Comparison of ENCODE assay signal across 8 cellular contexts in the genomic region with DNA sequence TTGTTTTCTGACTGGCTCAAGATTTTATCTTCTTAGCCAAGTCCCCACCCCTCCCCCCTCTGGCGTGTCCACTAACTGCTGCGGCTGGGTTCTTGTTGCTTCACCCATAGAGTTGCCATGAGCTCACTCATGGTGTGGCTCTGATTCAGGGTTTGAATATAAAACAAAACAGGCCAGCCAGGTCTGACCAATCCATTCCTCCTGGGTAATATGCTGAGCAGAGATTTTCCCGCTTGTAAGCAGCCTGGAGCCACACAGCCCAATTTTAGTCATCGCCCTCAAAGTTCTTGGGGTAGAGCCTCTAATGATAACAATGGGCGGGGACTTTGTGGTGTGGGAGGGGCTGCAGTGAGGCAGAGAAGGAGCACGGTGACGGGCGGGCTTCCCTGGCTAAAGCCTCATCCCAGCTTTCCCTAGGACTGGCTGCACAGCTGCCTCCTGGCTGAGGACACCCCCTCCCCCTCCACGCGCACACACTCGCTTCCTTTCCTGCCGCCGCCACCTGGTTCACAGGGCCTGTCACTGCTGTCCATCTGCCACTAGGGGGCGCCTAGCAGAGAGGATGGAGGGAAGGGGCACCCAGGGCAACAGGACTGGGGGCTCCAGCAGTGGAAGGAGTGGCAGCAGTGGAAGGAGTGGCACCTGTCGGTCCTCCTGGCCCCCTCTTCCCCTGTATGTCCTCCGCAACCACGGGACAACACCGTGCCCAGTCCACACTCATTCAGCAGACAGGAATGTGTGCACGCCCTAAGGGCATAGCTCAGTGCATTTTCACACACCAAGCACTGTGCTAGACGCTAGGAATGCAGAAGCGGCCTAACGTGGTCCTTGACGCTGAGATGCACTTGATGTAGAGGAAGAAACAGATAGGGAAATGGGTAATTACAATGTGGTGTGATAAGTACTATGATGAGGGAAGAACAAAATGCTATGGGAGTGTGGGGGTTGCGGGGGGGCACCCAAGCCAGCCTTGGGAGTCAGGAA. TPM values are rescaled to one million over a fixed set of nuclear protein-coding genes. Genes with fewer than 3 reads are reported as not detected.
DNase-seq lines count a peak whose midpoint lies in the region; ATAC-seq lines count a peak whose summit lies in the region.

No MANE protein-coding gene starts in this region.

- ATAC-seq in GM18867 (IDR thresholded peaks at IDR 0.05; ENCODE audit: unreplicated experiment), result peak; percentile 69
- peak; percentile 78 for ATAC-seq in HG03460 (IDR thresholded peaks at IDR 0.05; ENCODE audit: unreplicated experiment)
- ATAC-seq in left ventricle myocardium superior, result peak; percentile 83

- peaks cover 11% of the 10 kb centered on the region for H3K36me3 ChIP-seq in skeletal muscle satellite cell (ENCODE audit: insufficient read depth, low read length)

- no peak overlapping the region for H3K27ac Mint-ChIP-seq in activated naive CD8-positive, alpha-beta T cell treated with anti-CD3 and anti-CD28 coated beads for 36 hours

- peak; percentile 73 for DNase-seq in ACHN
- DNase-seq in SK-N-DZ (ENCODE audit: low spot score), result peak; percentile 37
- DNase-seq in activated naive CD8-positive, alpha-beta T cell treated with anti-CD3 and anti-CD28 coated beads for 36 hours, result peak; percentile 63
- DNase-seq in left ventricle myocardium superior, result peak; percentile 64
- DNase-seq in midbrain (lab: John Stamatoyannopoulos, UW), result no peak

- in situ Hi-C loops in ACHN (cut with HindIII; ENCODE audit: low pct_ligation_motif_present, low pct_unique_long_range_greater_than_20kb, low sequenced_read_pairs), result no loop called here

- peaks cover 9% of the 10 kb centered on the region for H3K4me1 Mint-ChIP-seq in activated naive CD8-positive, alpha-beta T cell treated with anti-CD3 and anti-CD28 coated beads for 36 hours

- peak overlapping the region; percentile 67 for H3K9ac ChIP-seq in skeletal muscle satellite cell (ENCODE audit: low read depth, low read length)

- no peaks in the 10 kb centered on the region for H3K27me3 Mint-ChIP-seq in activated naive CD8-positive, alpha-beta T cell treated with anti-CD3 and anti-CD28 coated beads for 36 hours

- no peaks in the 10 kb centered on the region for H3K9me3 Mint-ChIP-seq in activated naive CD8-positive, alpha-beta T cell treated with anti-CD3 and anti-CD28 coated beads for 36 hours

- intact Hi-C loops in left ventricle myocardium superior (cut with micrococcal nuclease), result loop anchor here (5.0 kb wide), 1 partner anchor 237 kb away; no protein-coding TSS in a partner anchor

- peaks cover 7% of the 10 kb centered on the region for H3K27me3 ChIP-seq in skeletal muscle satellite cell (ENCODE audit: control insufficient read depth, insufficient read depth, low read length)

- H3K4me2 ChIP-seq in skeletal muscle satellite cell (ENCODE audit: low read length), result peak overlapping the region; percentile 63

- peak overlapping the region; percentile 52 for H3K4me3 ChIP-seq in skeletal muscle satellite cell (ENCODE audit: low read length)

- H3K4me1 ChIP-seq in skeletal muscle satellite cell (ENCODE audit: control insufficient read depth, insufficient read depth, low read length), result peaks cover 16% of the 10 kb centered on the region

- no peaks in the 10 kb centered on the region for H3K9me3 ChIP-seq in skeletal muscle satellite cell (replicated peaks; ENCODE audit: low read length)

- no peak overlapping the region for H3K4me3 Mint-ChIP-seq in activated naive CD8-positive, alpha-beta T cell treated with anti-CD3 and anti-CD28 coated beads for 36 hours

- H3K36me3 Mint-ChIP-seq in activated naive CD8-positive, alpha-beta T cell treated with anti-CD3 and anti-CD28 coated beads for 36 hours, result no peaks in the 10 kb centered on the region

RNA-seq across cellular contexts. Expression of gene PRPS1, which starts 26.8 kb away (rescaled TPM):
- polyA plus RNA-seq in SK-N-DZ (2014; cell fraction: cytosol; rRNA removed), result 119 and 144 TPM in 2 replicates
- 47.8 and 56.1 TPM in 2 replicates for polyA plus RNA-seq in SK-N-DZ (2014; cell fraction: nucleus; rRNA removed)
- total RNA-seq in activated naive CD8-positive, alpha-beta T cell treated with anti-CD3 and anti-CD28 coated beads for 36 hours, result 100 to 1,000 TPM; 123 to 129 TPM
- 27.4 TPM for total RNA-seq in left ventricle myocardium superior
- 27.1 and 67.5 TPM in 2 replicates for total RNA-seq in skeletal muscle satellite cell (2012; rRNA removed)
